8 cellular contexts compared by ENCODE assay signal in genomic region chr10:110498982-110499795, GRCh38. TPM values are rescaled to one million over a fixed set of nuclear protein-coding genes. Genes with fewer than 3 reads are reported as not detected.
DNase-seq lines count a peak whose midpoint lies in the region; ATAC-seq, FAIRE-seq and TF ChIP-seq lines count a peak whose summit lies in the region.

No MANE protein-coding gene starts in this region.

- H3K79me2 ChIP-seq in mesendoderm (ENCODE audit: control insufficient read depth, insufficient read depth, low read length) = peaks cover 71% of the 10 kb centered on the region

- no peak overlapping the region for H4K8ac ChIP-seq in mesendoderm (ENCODE audit: low read depth, low read length)

- ATAC-seq in HG03354 (IDR thresholded peaks at IDR 0.05; ENCODE audit: poor library complexity, severe bottlenecking, unreplicated experiment) = peak; percentile 9
- no peak for ATAC-seq in left colon

- peak overlapping the region; percentile 97 for H3K18ac ChIP-seq in mesendoderm (ENCODE audit: low read length)

- intact Hi-C loops in tibial artery (cut with DNase I; ENCODE audit: low total_unique reads) (loop anchor here (5.0 kb wide), 1 partner anchor 192 kb away; no protein-coding TSS in a partner anchor), left colon (cut with DNase I, micrococcal nuclease) (no loop called here)

- H3K36me3 ChIP-seq in mesendoderm (ENCODE audit: control insufficient read depth, insufficient read depth, low read length) (peaks cover 5% of the 10 kb centered on the region), tibial artery (no peaks in the 10 kb centered on the region)

- peak overlapping the region; percentile 93 for H3K9ac ChIP-seq in mesendoderm (ENCODE audit: low read length)

- peak overlapping the region; percentile 47 for H3K4me2 ChIP-seq in mesendoderm (ENCODE audit: low read length)

- peak overlapping the region; percentile 77 for H3K4ac ChIP-seq in mesendoderm (ENCODE audit: low read depth, low read length)

- no peaks in the 10 kb centered on the region for H3K27me3 ChIP-seq in mesendoderm (ENCODE audit: insufficient read depth, low read length, poor library complexity)
- no peaks in the 10 kb centered on the region for H3K27me3 ChIP-seq in tibial artery

- no peak for TF ChIP-seq CTCF in coronary artery (IDR thresholded peaks at IDR 0.05)
- no peak for TF ChIP-seq CTCF in tibial artery (IDR thresholded peaks at IDR 0.05)

- H3K27ac ChIP-seq in coronary artery (peak overlapping the region; percentile 5 to 92), mesendoderm (ENCODE audit: low read depth, low read length) (peak overlapping the region; percentile 88), tibial artery (no peak overlapping the region)

- peak overlapping the region; percentile 75 for H2BK120ac ChIP-seq in mesendoderm (ENCODE audit: low read depth, low read length)

- H2BK15ac ChIP-seq in mesendoderm (replicated peaks; ENCODE audit: low read depth) = peak overlapping the region; percentile 86

- no peak overlapping the region for H2AK5ac ChIP-seq in mesendoderm (ENCODE audit: low read length)

- peaks cover 14% of the 10 kb centered on the region for H3K79me1 ChIP-seq in mesendoderm (ENCODE audit: low read length)

- peaks cover 13% of the 10 kb centered on the region for H3K4me1 ChIP-seq in mesendoderm (ENCODE audit: control insufficient read depth, low read depth, low read length)
- H3K4me1 ChIP-seq in tibial artery = peaks cover 0 to 57% (median 25%) of the 10 kb centered on the region in 4 donors

- no peaks in the 10 kb centered on the region for H3K9me3 ChIP-seq in tibial artery

- TF ChIP-seq POLR2A in GM12892 (IDR thresholded peaks at IDR 0.05; ENCODE audit: low read depth, low read length) = peak; percentile 61

- H3K56ac ChIP-seq in mesendoderm (ENCODE audit: low read length) = peak overlapping the region; percentile 93

- H3K4me3 ChIP-seq in coronary artery (peak overlapping the region; percentile 86), mesendoderm (ENCODE audit: low read length) (peak overlapping the region; percentile 64), tibial artery (peak overlapping the region; percentile 63 to 89)

- DNase-seq in GM12892 (ENCODE audit: insufficient read length) = no peak
- DNase-seq in T-helper 9 cell = peak; percentile 35
- DNase-seq in coronary artery (ENCODE audit: low spot score) = no peak
- peak; percentile 96 for DNase-seq in mesendoderm
- DNase-seq in tibial artery = no peak
- no peak for DNase-seq in left colon
- no peak for DNase-seq in GOT3 (lab: John Stamatoyannopoulos, UW)

- FAIRE-seq in GM12892 (lab: Jason Lieb, UNC) = peak; percentile 58

- H3K23ac ChIP-seq in mesendoderm (ENCODE audit: low read length) = peak overlapping the region; percentile 48

- no peak overlapping the region for H4K5ac ChIP-seq in mesendoderm (ENCODE audit: low read length)

- H2BK5ac ChIP-seq in mesendoderm (ENCODE audit: low read length) = peak overlapping the region; percentile 60

- no CpG with 5 or more reads among the region's 21 CpGs for whole genome bisulfite sequencing in mesendoderm (ENCODE audit: extremely low coverage, insufficient coverage, low lambda C conversion rate)

RNA-seq across cellular contexts. Expression of gene DUSP5, which starts 1.5 kb away (rescaled TPM):
- 59.6 TPM for polyA plus RNA-seq in GM12892 (2012; ENCODE audit: missing spikeins)
- 52.5 TPM for polyA plus RNA-seq in mesendoderm (2013, experiment 1 of 2)
- 50.7 TPM for polyA plus RNA-seq in mesendoderm (2013, experiment 2 of 2)
- 10 to 100 TPM in 1 of 2 donors, 1 to 10 TPM in 1; 7.1 to 52.2 TPM for total RNA-seq in left colon

Comparison
In these comparisons a context has a peak if more than half of its experiments do, and no peak if none do; other contexts are left out.
1. DNase-seq: peak in T-helper 9 cell (single experiment) and mesendoderm (single experiment); none in GM12892 (single experiment), coronary artery (single experiment), tibial artery (0 of 2), left colon (0 of 2) and GOT3 (single experiment).
2. H3K27ac ChIP-seq: peak in coronary artery (2 of 2) and mesendoderm (single experiment); none in tibial artery (0 of 2).
3. Peak in every context shown above with its lines, with median percentiles within 50 percentile points of each other: H3K4me3 ChIP-seq.